13 cellular contexts compared by ENCODE assay signal in genomic region chr14:91945776-91946305, GRCh38. TPM values are rescaled to one million over a fixed set of nuclear protein-coding genes. Genes with fewer than 3 reads are reported as not detected.
DNase-seq lines count a peak whose midpoint lies in the region; ATAC-seq, FAIRE-seq and TF ChIP-seq lines count a peak whose summit lies in the region.
"Had no signal": no experiment of that assay in that cellular context is flagged by ENCODE, and none has a peak within 500 bp of the region (broad histone marks: within the 10 kb centered on the region; RNA-seq: fewer than 3 reads in every experiment).

No MANE protein-coding gene starts in this region.

- no peaks in the 10 kb centered on the region for H3K9me3 ChIP-seq in IMR-90 (ENCODE audit: control insufficient read depth, insufficient read depth, low read length)
- H3K9me3 ChIP-seq in subcutaneous abdominal adipose tissue (ENCODE audit: control insufficient read depth in 5 of 5, low read length in 5 of 5) = no peaks in the 10 kb centered on the region
- no peaks in the 10 kb centered on the region for H3K9me3 ChIP-seq in HAP-1

- H3K4me3 ChIP-seq in IMR-90 (ENCODE audit: insufficient read depth, low read depth, low read length) (peak overlapping the region; percentile 72), mesendoderm (ENCODE audit: low read length) (no peak overlapping the region), subcutaneous abdominal adipose tissue (ENCODE audit: low read depth in 1 of 5, low read length in 5 of 5) (peak overlapping the region; percentile 67 to 79 (median 75)), HAP-1 (no peak overlapping the region)

- H3K23ac ChIP-seq in IMR-90 (ENCODE audit: low read depth, low read length) = peak overlapping the region; percentile 76
- no peak overlapping the region for H3K23ac ChIP-seq in mesendoderm (ENCODE audit: low read length)

- H3K14ac ChIP-seq in IMR-90 (replicated peaks; ENCODE audit: low read depth, low read length) = peak overlapping the region; percentile 89

- H2BK15ac ChIP-seq in IMR-90 (ENCODE audit: low read depth, low read length) (0 out of 3 replicates have a peak overlapping the region, but pooled peaks have one; percentile 90), mesendoderm (replicated peaks; ENCODE audit: low read depth) (no peak overlapping the region)

- peak overlapping the region; percentile 53; the same call in 1 of the 2 replicates for H2BK20ac ChIP-seq in IMR-90 (ENCODE audit: low read depth, low read length)

- peak overlapping the region; percentile 91; the same call in 1 of the 2 replicates for H3K27ac ChIP-seq in IMR-90 (ENCODE audit: insufficient read depth, low read length)
- no peak overlapping the region for H3K27ac ChIP-seq in mesendoderm (ENCODE audit: low read depth, low read length)
- H3K27ac ChIP-seq in subcutaneous abdominal adipose tissue (ENCODE audit: low read depth, low read length) = peak overlapping the region; percentile 69

- peaks cover 23% of the 10 kb centered on the region for H4K20me1 ChIP-seq in IMR-90 (ENCODE audit: insufficient read depth, low read length)

- H2AK9ac ChIP-seq in IMR-90 (replicated peaks; ENCODE audit: low read depth, low read length, poor library complexity) = peak overlapping the region; percentile 92

- H2AFZ ChIP-seq in IMR-90 (replicated peaks; ENCODE audit: low read length, poor library complexity) = peak overlapping the region; percentile 69

- intact Hi-C loops in IMR-90 (cut with micrococcal nuclease) = loop anchor here (5.0 to 10.0 kb wide), 2 partner anchors 159 to 434 kb away; partner anchors contain the start of genes ATXN3 and PPP4R3A

- no CpG with 5 or more reads among the region's 4 CpGs for WGBS in IMR-90 (ENCODE audit: extremely low coverage in 2 of 2, insufficient read length in 1 of 2), 2 experiments
- WGBS in mesendoderm (ENCODE audit: extremely low coverage, insufficient coverage, low lambda C conversion rate) = no CpG with 5 or more reads among the region's 4 CpGs

- POLR2A ChIA-PET in IMR-90 (lab: Charles Lee; ENCODE audit: unreplicated experiment) = interaction anchor here (0.7 kb wide), 1 partner anchor 177 kb away, joined by 15 read pairs; no protein-coding TSS in a partner anchor

- peak overlapping the region; percentile 36 to 58; a peak in 1 of 4 replicates for H4K8ac ChIP-seq in IMR-90 (ENCODE audit: low read depth in 2 of 2, low read length in 2 of 2)
- no peak overlapping the region for H4K8ac ChIP-seq in mesendoderm (ENCODE audit: low read depth, low read length)

- H3K56ac ChIP-seq in IMR-90 (ENCODE audit: extremely low read depth, insufficient read depth, low read length) (peak overlapping the region; percentile 83; the same call in 1 of the 2 replicates), mesendoderm (ENCODE audit: low read length) (peak overlapping the region; percentile 3)

- no peak for TF ChIP-seq CTCF in IMR-90 (conservative IDR thresholded peaks at IDR 0.05; ENCODE audit: low read depth, low read length)

- H4K91ac ChIP-seq in IMR-90 (ENCODE audit: insufficient read depth, low read depth, low read length) = peak overlapping the region; percentile 72

- H3K4ac ChIP-seq in IMR-90 (ENCODE audit: low read depth, low read length) (peak overlapping the region; percentile 86), mesendoderm (ENCODE audit: low read depth, low read length) (no peak overlapping the region)

- FAIRE-seq in endometrium (lab: Jason Lieb, UNC) = peak; percentile 63

- H2BK5ac ChIP-seq in IMR-90 (ENCODE audit: low read depth, low read length, poor library complexity, severe bottlenecking) (no peak overlapping the region), mesendoderm (ENCODE audit: low read length) (no peak overlapping the region)

- dilution Hi-C loops in IMR-90 (cut with HindIII; ENCODE audit: low sequenced_read_pairs, unreplicated experiment) = no loop called here

- no peak for TF ChIP-seq RAD21 in IMR-90 (IDR thresholded peaks at IDR 0.05; ENCODE audit: low read length)

- BruUV-seq in IMR-90 (replicated peaks; lab: Mats Ljungman, UMichigan) = no TSS peak

- DNase-seq in IMR-90 (no peak), mesendoderm (no peak), Kasumi-1 (lab: John Stamatoyannopoulos, UW) (no peak), NCI-H2196 treated with DMSO at 0.1 percent for 48 hours (lab: John Stamatoyannopoulos, UW; ENCODE audit: unreplicated experiment) (no peak), HAP-1 (ENCODE audit: low spot score in 2 of 2) (no peak)
- DNase-seq: activated naive CD8-positive, alpha-beta T cell treated with anti-CD3 and anti-CD28 coated beads, Interleukin-2, amount 10 ng/mL, durations not matched to agents 7 days and 5 days; CD8-positive, alpha-beta T cell; effector memory CD8-positive, alpha-beta T cell; NCI-H1092 had no signal

- peak overlapping the region; percentile 89 for H3K9ac ChIP-seq in IMR-90 (ENCODE audit: low read depth, low read length)
- H3K9ac ChIP-seq in mesendoderm (ENCODE audit: low read length) = no peak overlapping the region
- peak overlapping the region in 4 of 5 donors; percentile 26 to 66 (median 52) for H3K9ac ChIP-seq in subcutaneous abdominal adipose tissue (ENCODE audit: low read length in 5 of 5)

- TF ChIP-seq POLR2A in IMR-90 (IDR thresholded peaks at IDR 0.05; ENCODE audit: low read depth, low read length) = no peak

- in situ Hi-C loops in IMR-90 (cut with MboI; ENCODE audit: low sequenced_read_pairs) (no loop called here), HAP-1 (cut with MboI; ENCODE audit: low sequenced_read_pairs) (no loop called here)

- 0 out of 2 replicates have a peak overlapping the region, but pooled peaks have one; percentile 21 for H3K18ac ChIP-seq in IMR-90 (ENCODE audit: low read depth, low read length)
- H3K18ac ChIP-seq in mesendoderm (ENCODE audit: low read length) = no peak overlapping the region

- H3K36me3 ChIP-seq in IMR-90 (ENCODE audit: control insufficient read depth, insufficient read depth, low read length) (peaks cover 11% of the 10 kb centered on the region; the same call in 1 of the 2 replicates), mesendoderm (ENCODE audit: control insufficient read depth, insufficient read depth, low read length) (no peaks in the 10 kb centered on the region), subcutaneous abdominal adipose tissue (ENCODE audit: control insufficient read depth in 5 of 5, insufficient read depth in 5 of 5, low read length in 5 of 5) (peaks cover 0 to 8% (median 0%) of the 10 kb centered on the region in 5 donors), HAP-1 (replicated peaks) (no peaks in the 10 kb centered on the region)

- H3K27me3 ChIP-seq in IMR-90 (ENCODE audit: control insufficient read depth, insufficient read depth, low read length) (no peaks in the 10 kb centered on the region), mesendoderm (ENCODE audit: insufficient read depth, low read length, poor library complexity) (peaks cover 4% of the 10 kb centered on the region), subcutaneous abdominal adipose tissue (ENCODE audit: control insufficient read depth in 5 of 5, insufficient read depth in 4 of 5, low read length in 5 of 5) (peaks cover 0 to 3% (median 0%) of the 10 kb centered on the region in 5 donors), HAP-1 (ENCODE audit: low read depth) (no peaks in the 10 kb centered on the region)

- CTCF ChIA-PET in IMR-90 (lab: Yijun Ruan, JAX) = interaction anchor here (0.5 to 3.4 kb wide), 5 partner anchors 16 to 51 kb away, joined by 3 to 19 read pairs (median 4); no protein-coding TSS in a partner anchor

- ATAC-seq in IMR-90 (ENCODE audit: low read depth) (no peak), HG02840 (IDR thresholded peaks at IDR 0.05; ENCODE audit: low FRiP score, unreplicated experiment) (no peak)
- ATAC-seq: CD8-positive, alpha-beta T cell; effector memory CD8-positive, alpha-beta T cell; natural killer cell treated with Interleukin-12 subunit alpha and Interleukin-12 subunit beta and Interleukin-15 and Interleukin-18, amount 100 ng/mL, for 72 hours had no signal

- H2AK5ac ChIP-seq in IMR-90 (ENCODE audit: low read depth, low read length) (peak overlapping the region; percentile 63; the same call in 1 of the 2 replicates), mesendoderm (ENCODE audit: low read length) (no peak overlapping the region)

- peak overlapping the region; percentile 65 for H2BK120ac ChIP-seq in IMR-90 (ENCODE audit: low read depth, low read length)
- no peak overlapping the region for H2BK120ac ChIP-seq in mesendoderm (ENCODE audit: low read depth, low read length)

- H3K79me2 ChIP-seq in mesendoderm (ENCODE audit: control insufficient read depth, insufficient read depth, low read length) = no peaks in the 10 kb centered on the region

- H3K4me2 ChIP-seq in IMR-90 (ENCODE audit: low read depth, low read length) (peak overlapping the region; percentile 87), mesendoderm (ENCODE audit: low read length) (no peak overlapping the region)

- no peak overlapping the region for H4K5ac ChIP-seq in IMR-90 (ENCODE audit: low read depth, low read length)
- no peak overlapping the region for H4K5ac ChIP-seq in mesendoderm (ENCODE audit: low read length)

- peaks cover 17 to 42% of the 10 kb centered on the region in 2 experiments for H3K79me1 ChIP-seq in IMR-90 (ENCODE audit: low read depth in 1 of 2, low read length in 2 of 2)
- no peaks in the 10 kb centered on the region for H3K79me1 ChIP-seq in mesendoderm (ENCODE audit: low read length)

- peaks cover 5% of the 10 kb centered on the region for H3K9me1 ChIP-seq in IMR-90 (ENCODE audit: insufficient read depth, low read length)

- peaks cover 6% of the 10 kb centered on the region for H3K4me1 ChIP-seq in IMR-90 (ENCODE audit: control insufficient read depth, insufficient read depth, low read length)
- H3K4me1 ChIP-seq in mesendoderm (ENCODE audit: control insufficient read depth, low read depth, low read length) = peaks cover 6% of the 10 kb centered on the region
- H3K4me1 ChIP-seq in subcutaneous abdominal adipose tissue (ENCODE audit: control insufficient read depth in 5 of 5, insufficient read depth in 5 of 5, low read length in 5 of 5) = peaks cover 10 to 37% (median 31%) of the 10 kb centered on the region in 5 donors
- H3K4me1 ChIP-seq in HAP-1 = peaks cover 8% of the 10 kb centered on the region; the same call in 1 of the 2 replicates

TF ChIP-seq in IMR-90, 13 proteins besides CTCF, POLR2A, EP300 and RAD21 (continues in another document):
- TF ChIP-seq RCOR1 (IDR thresholded peaks at IDR 0.05; ENCODE audit: insufficient replicate concordance, low read length) = no peak
- no peak for TF ChIP-seq CHD1 (IDR thresholded peaks at IDR 0.05; ENCODE audit: low read depth, low read length)

RNA-seq across cellular contexts. Expression of gene FBLN5, which starts 1.7 kb away (rescaled TPM):
- 9.7 and 10.6 TPM in 2 replicates for total RNA-seq in IMR-90 (2012; rRNA removed)
- 68.1 and 76.4 TPM in 2 replicates for polyA plus RNA-seq in IMR-90 (2012; rRNA removed)
- 70.9 and 119 TPM in 2 replicates for polyA plus RNA-seq in IMR-90 (2012; cell fraction: cytosol; rRNA removed)
- polyA plus RNA-seq in IMR-90 (2012; cell fraction: nucleus; rRNA removed; ENCODE audit: low replicate concordance) = 25.1 and 44.9 TPM in 2 replicates
- 7.8 TPM for polyA plus RNA-seq in mesendoderm (2013, experiment 1 of 2)
- 8.4 TPM for polyA plus RNA-seq in mesendoderm (2013, experiment 2 of 2)
- total RNA-seq: natural killer cell treated with Interleukin-12 subunit alpha and Interleukin-12 subunit beta and Interleukin-15 and Interleukin-18, amount 100 ng/mL, for 72 hours had no signal

Comparison
In these comparisons a context has a peak if more than half of its experiments do, and no peak if none do; other contexts are left out.
1. H3K4me3 ChIP-seq: peak in IMR-90 (single experiment) and subcutaneous abdominal adipose tissue (5 of 5); none in mesendoderm (single experiment) and HAP-1 (single experiment).